In the genomic region with DNA sequence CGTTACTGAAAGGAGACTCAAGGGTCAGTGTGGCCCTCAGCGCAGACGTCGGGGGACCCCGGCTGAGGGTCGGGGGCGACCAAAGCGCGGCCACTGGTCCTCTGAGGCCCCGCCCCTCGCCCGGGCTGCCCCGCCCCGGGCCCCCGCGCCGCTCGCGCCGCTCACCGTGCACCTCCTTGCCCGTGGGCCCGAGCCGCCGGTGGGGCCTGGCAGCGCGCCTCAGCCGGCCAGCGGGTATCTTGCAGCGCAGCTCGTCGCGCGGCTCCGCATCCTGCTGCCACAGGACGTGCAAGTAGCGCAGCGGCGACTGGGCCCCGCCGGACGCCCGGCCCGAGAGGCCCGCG, we compare ENCODE assay signal across 8 cellular contexts. TPM values are rescaled to one million over a fixed set of nuclear protein-coding genes. Genes with fewer than 3 reads are reported as not detected.
DNase-seq lines count a peak whose midpoint lies in the region; ATAC-seq, FAIRE-seq and TF ChIP-seq lines count a peak whose summit lies in the region.

No MANE protein-coding gene starts in this region.

- peak overlapping the region; percentile 86 for H3K9ac ChIP-seq in HepG2 (ENCODE audit: insufficient read depth, low read depth, low read length)

- no peak for FAIRE-seq in HepG2 (lab: Jason Lieb, UNC)

- H4K20me1 ChIP-seq in HepG2 (ENCODE audit: insufficient read depth, low read length): no peaks in the 10 kb centered on the region

- intact Hi-C loops in MCF 10A (cut with micrococcal nuclease): no loop called here
- intact Hi-C loops in HepG2 (cut with micrococcal nuclease; ENCODE audit: unreplicated experiment): no loop called here

- no peak overlapping the region for H3K27ac Mint-ChIP-seq in MCF 10A (ENCODE audit: low read depth, unreplicated experiment)

- H3K9me3 ChIP-seq in HepG2 (ENCODE audit: low read length): no peaks in the 10 kb centered on the region

- peaks cover 5 to 8% of the 10 kb centered on the region in 2 experiments for H3K36me3 ChIP-seq in HepG2 (replicated peaks in 1 of 2; ENCODE audit: control insufficient read depth in 1 of 2, insufficient read depth in 2 of 2, low read length in 2 of 2)

- peaks cover 5% of the 10 kb centered on the region for H3K4me1 Mint-ChIP-seq in MCF 10A (ENCODE audit: insufficient read depth, unreplicated experiment)

- H3K4me2 ChIP-seq in HepG2 (ENCODE audit: low read depth, low read length): peak overlapping the region; percentile 84

- CTCF ChIA-PET in RWPE1 (lab: Yijun Ruan, JAX): interaction anchor here (1.1 kb wide), 1 partner anchor 27 kb away, joined by 4 read pairs; no protein-coding TSS in a partner anchor
- CTCF ChIA-PET in MCF 10A (lab: Yijun Ruan, JAX): interaction anchor here (0.6 to 2.1 kb wide), 7 partner anchors 11 to 201 kb away, joined by 3 to 9 read pairs (median 5); a partner anchor contains a TSS
- CTCF ChIA-PET in HepG2 (lab: Yijun Ruan, JAX; ENCODE audit: low intra/inter-chr PET ratio, low total read pairs): no interaction called here

- no TSS peak for BruUV-seq in MCF 10A (replicated peaks; lab: Mats Ljungman, UMichigan)
- no TSS peak for BruUV-seq in HepG2 (replicated peaks; lab: Mats Ljungman, UMichigan)

- peak; percentile 47 for DNase-seq in NK-92 treated with Interleukin-12 subunit alpha and Interleukin-12 subunit beta, amount 100 ng/mL, for 24 hours (lab: John Stamatoyannopoulos, UW)
- DNase-seq in NK-92 (lab: John Stamatoyannopoulos, UW; ENCODE audit: unreplicated experiment) (no peak), RWPE1 (ENCODE audit: low spot score) (peak; percentile 25), MCF 10A (ENCODE audit: unreplicated experiment) (peak; percentile 17), HepG2 (ENCODE audit: low spot score) (no peak), G401 (ENCODE audit: low spot score) (no peak)
- peak; percentile 24 for DNase-seq in stimulated activated CD8-positive, alpha-beta memory T cell treated with anti-CD3 and anti-CD28 coated beads, Interleukin-15, amount 100 ng/mL, for 24 hours (ENCODE audit: low read depth)

- TF ChIP-seq RAD21 in HepG2 (CRISPR knock-in tag; IDR thresholded peaks at IDR 0.05): no peak

- H3K27me3 Mint-ChIP-seq in MCF 10A (ENCODE audit: insufficient read depth, unreplicated experiment): no peaks in the 10 kb centered on the region

- TF ChIP-seq EP300 in HepG2 (IDR thresholded peaks at IDR 0.05; ENCODE audit: low read depth in 2 of 2, low read length in 2 of 2) (no peak), HepG2 (CRISPR knock-in tag; IDR thresholded peaks at IDR 0.05; ENCODE audit: borderline replicate concordance) (no peak)

- peak overlapping the region; percentile 84 to 91 (median 87) for H3K4me3 ChIP-seq in HepG2 (replicated peaks in 1 of 3; ENCODE audit: insufficient read depth in 1 of 3, low read depth in 2 of 3, low read length in 3 of 3)

- no peak; a peak in 2 of 4 replicates for TF ChIP-seq POLR2A in HepG2 (IDR thresholded peaks at IDR 0.05; ENCODE audit: insufficient read depth in 1 of 2, low read depth in 2 of 2, low read length in 2 of 2)

- peaks cover 41% of the 10 kb centered on the region for H3K36me3 Mint-ChIP-seq in MCF 10A (ENCODE audit: insufficient read depth, unreplicated experiment)

- peaks cover 41% of the 10 kb centered on the region for H3K4me1 ChIP-seq in HepG2 (ENCODE audit: insufficient read depth, low read length)

- H3K9me3 Mint-ChIP-seq in MCF 10A (ENCODE audit: unreplicated experiment): no peaks in the 10 kb centered on the region

- TF ChIP-seq CTCF in RWPE1 (conservative IDR thresholded peaks at IDR 0.05; ENCODE audit: low read depth) (no peak), MCF 10A (IDR thresholded peaks at IDR 0.05; ENCODE audit: unreplicated experiment) (no peak), HepG2 (CRISPR knock-in tag; IDR thresholded peaks at IDR 0.05) (no peak)

- POLR2A ChIA-PET in RWPE1 (lab: Yijun Ruan, JAX; ENCODE audit: low non-redundant PET) (interaction anchor here (0.5 to 0.6 kb wide), 2 partner anchors 89 to 97 kb away, joined by 3 read pairs; no protein-coding TSS in a partner anchor), MCF 10A (lab: Yijun Ruan, JAX) (interaction anchor here (0.6 to 3.6 kb wide), 23 partner anchors 9 to 690 kb away, joined by 3 to 39 read pairs (median 4); a partner anchor contains a TSS), HepG2 (lab: Yijun Ruan, JAX) (interaction anchor here (0.6 to 4.8 kb wide), 25 partner anchors 9 to 298 kb away, joined by 3 to 59 read pairs (median 5); a partner anchor contains a TSS)

- peak overlapping the region; percentile 82 for H3K4me3 Mint-ChIP-seq in MCF 10A (ENCODE audit: unreplicated experiment)

- H3K27me3 ChIP-seq in HepG2 (ENCODE audit: control insufficient read depth in 1 of 2, insufficient read depth in 2 of 2, low read length in 2 of 2): no peaks in the 10 kb centered on the region

- peaks cover 31% of the 10 kb centered on the region for H3K79me2 ChIP-seq in HepG2 (ENCODE audit: insufficient read depth, low read length)

- WGBS in HepG2 (ENCODE audit: low lambda C conversion rate): 3% methylated on average over 8 of the region's 46 CpGs

- ATAC-seq in HG02885 (IDR thresholded peaks at IDR 0.05; ENCODE audit: poor library complexity, unreplicated experiment) (peak; percentile 41), HepG2 (peak; percentile 62)

- H2AFZ ChIP-seq in HepG2 (ENCODE audit: low read length): no peak overlapping the region

- in situ Hi-C loops in HepG2 (cut with HindIII; ENCODE audit: extremely low pct_ligation_motif_present, low pct_unique_long_range_greater_than_20kb): no loop called here
- in situ Hi-C loops in G401 (cut with HindIII; ENCODE audit: low sequenced_read_pairs): no loop called here

- H3K27ac ChIP-seq in RWPE1 (peak overlapping the region; percentile 96), HepG2 (ENCODE audit: extremely low read length, insufficient read depth, low read length) (peak overlapping the region; percentile 85)

RNA-seq across cellular contexts. Expression of a gene that starts 0.4 kb away (rescaled TPM):
- total RNA-seq in MCF 10A (2022) (26.0 and 26.7 TPM in 2 replicates), HepG2 (2016; rRNA removed; fragmentation: Illumina TruSeq; extraction: Trizol) (31.9 and 33.6 TPM in 2 replicates)
- total RNA-seq in HepG2 (2016; cell fraction: cytosol; rRNA removed; fragmentation: Illumina TruSeq; extraction: Trizol; ENCODE audit: low read depth): 14.6 and 15.2 TPM in 2 replicates
- 27.3 and 32.7 TPM in 2 replicates for total RNA-seq in HepG2 (2016; cell fraction: insoluble cytoplasmic fraction; rRNA removed; fragmentation: Illumina TruSeq; extraction: Trizol)
- total RNA-seq in HepG2 (2016; cell fraction: membrane; rRNA removed; fragmentation: Illumina TruSeq; extraction: Trizol): 29.4 and 34.6 TPM in 2 replicates
- 20.7 and 24.5 TPM in 2 replicates for total RNA-seq in HepG2 (2016; cell fraction: nucleus; rRNA removed; fragmentation: Illumina TruSeq; extraction: Trizol)
- 28.5 and 33.1 TPM in 2 replicates for polyA plus RNA-seq in HepG2 (2011; rRNA removed)
- 17.8 and 30.6 TPM in 2 replicates for polyA plus RNA-seq in HepG2 (2011; cell fraction: cytosol; rRNA removed)
- 64.2 and 84.7 TPM in 2 replicates for polyA plus RNA-seq in HepG2 (2011; cell fraction: nucleus; rRNA removed)
- 14.5 and 14.8 TPM in 2 replicates for polyA plus RNA-seq in HepG2 (2012)
- polyA plus RNA-seq in HepG2 (2016; cell fraction: cytosol; fragmentation: Illumina TruSeq; extraction: Trizol; ENCODE audit: low read depth): 12.7 and 16.5 TPM in 2 replicates
- polyA plus RNA-seq in HepG2 (2016; cell fraction: insoluble cytoplasmic fraction; fragmentation: Illumina TruSeq; extraction: Trizol; ENCODE audit: low read depth): 32.6 and 37.8 TPM in 2 replicates
- polyA plus RNA-seq in HepG2 (2016; cell fraction: membrane; fragmentation: Illumina TruSeq; extraction: Trizol; ENCODE audit: low read depth): 25.4 and 26.8 TPM in 2 replicates
- polyA plus RNA-seq in HepG2 (2016; cell fraction: nucleus; fragmentation: Illumina TruSeq; extraction: Trizol; ENCODE audit: insufficient read depth, low read depth): 46.2 and 51.6 TPM in 2 replicates
- polyA minus RNA-seq in HepG2 (2011; rRNA and poly(A)+ RNA removed; ENCODE audit: low replicate concordance): 44.8 and 54.2 TPM in 2 replicates
- 12.0 and 15.7 TPM in 2 replicates for polyA minus RNA-seq in HepG2 (2011; cell fraction: cytosol; rRNA and poly(A)+ RNA removed)
- 13.5 and 14.0 TPM in 2 replicates for polyA minus RNA-seq in HepG2 (2011; cell fraction: nucleus; rRNA and poly(A)+ RNA removed)
- 41.7 and 46.3 TPM in 2 replicates for total RNA-seq in G401 (2014; rRNA removed; shearing (Covaris generic))

RNA-seq across cellular contexts. Expression of a gene that starts 5.5 kb away (rescaled TPM):
- total RNA-seq in MCF 10A (2022) (395 and 505 TPM in 2 replicates), HepG2 (2016; rRNA removed; fragmentation: Illumina TruSeq; extraction: Trizol) (514 and 695 TPM in 2 replicates)
- 243 and 303 TPM in 2 replicates for total RNA-seq in HepG2 (2016; cell fraction: cytosol; rRNA removed; fragmentation: Illumina TruSeq; extraction: Trizol; ENCODE audit: low read depth)
- total RNA-seq in HepG2 (2016; cell fraction: insoluble cytoplasmic fraction; rRNA removed; fragmentation: Illumina TruSeq; extraction: Trizol): 490 and 695 TPM in 2 replicates
- total RNA-seq in HepG2 (2016; cell fraction: membrane; rRNA removed; fragmentation: Illumina TruSeq; extraction: Trizol): 762 and 870 TPM in 2 replicates
- total RNA-seq in HepG2 (2016; cell fraction: nucleus; rRNA removed; fragmentation: Illumina TruSeq; extraction: Trizol): 260 and 289 TPM in 2 replicates
- polyA plus RNA-seq in HepG2 (2011; rRNA removed): 731 and 793 TPM in 2 replicates
- polyA plus RNA-seq in HepG2 (2011; cell fraction: cytosol; rRNA removed): 709 and 837 TPM in 2 replicates
- polyA plus RNA-seq in HepG2 (2011; cell fraction: nucleus; rRNA removed): 198 TPM in 2 replicates
- 793 and 993 TPM in 2 replicates for polyA plus RNA-seq in HepG2 (2012)
- polyA plus RNA-seq in HepG2 (2016; cell fraction: cytosol; fragmentation: Illumina TruSeq; extraction: Trizol; ENCODE audit: low read depth): 256 and 328 TPM in 2 replicates
- 558 and 645 TPM in 2 replicates for polyA plus RNA-seq in HepG2 (2016; cell fraction: insoluble cytoplasmic fraction; fragmentation: Illumina TruSeq; extraction: Trizol; ENCODE audit: low read depth)
- 640 and 832 TPM in 2 replicates for polyA plus RNA-seq in HepG2 (2016; cell fraction: membrane; fragmentation: Illumina TruSeq; extraction: Trizol; ENCODE audit: low read depth)
- polyA plus RNA-seq in HepG2 (2016; cell fraction: nucleus; fragmentation: Illumina TruSeq; extraction: Trizol; ENCODE audit: insufficient read depth, low read depth): 328 and 345 TPM in 2 replicates
- 689 and 781 TPM in 2 replicates for polyA minus RNA-seq in HepG2 (2011; rRNA and poly(A)+ RNA removed; ENCODE audit: low replicate concordance)
- 221 and 268 TPM in 2 replicates for polyA minus RNA-seq in HepG2 (2011; cell fraction: cytosol; rRNA and poly(A)+ RNA removed)
- 133 and 175 TPM in 2 replicates for polyA minus RNA-seq in HepG2 (2011; cell fraction: nucleus; rRNA and poly(A)+ RNA removed)
- total RNA-seq in G401 (2014; rRNA removed; shearing (Covaris generic)): 595 and 685 TPM in 2 replicates

RNA-seq across cellular contexts. Expression of a gene that starts 20.5 kb away (rescaled TPM):
- total RNA-seq in MCF 10A (2022) (0.26 and 0.27 TPM in 2 replicates), HepG2 (2016; rRNA removed; fragmentation: Illumina TruSeq; extraction: Trizol) (not detected in 2 replicates)
- not detected in 2 replicates for total RNA-seq in HepG2 (2016; cell fraction: cytosol; rRNA removed; fragmentation: Illumina TruSeq; extraction: Trizol; ENCODE audit: low read depth)
- total RNA-seq in HepG2 (2016; cell fraction: insoluble cytoplasmic fraction; rRNA removed; fragmentation: Illumina TruSeq; extraction: Trizol): 0.15 TPM in 1 of 2 replicates, not detected in the other
- not detected in 2 replicates for total RNA-seq in HepG2 (2016; cell fraction: membrane; rRNA removed; fragmentation: Illumina TruSeq; extraction: Trizol)
- not detected in 2 replicates for total RNA-seq in HepG2 (2016; cell fraction: nucleus; rRNA removed; fragmentation: Illumina TruSeq; extraction: Trizol)
- polyA plus RNA-seq in HepG2 (2011; rRNA removed): 0.05 and 0.13 TPM in 2 replicates
- polyA plus RNA-seq in HepG2 (2011; cell fraction: cytosol; rRNA removed): 0.06 and 0.12 TPM in 2 replicates
- 1.1 and 1.7 TPM in 2 replicates for polyA plus RNA-seq in HepG2 (2011; cell fraction: nucleus; rRNA removed)
- polyA plus RNA-seq in HepG2 (2012): not detected in 2 replicates
- polyA plus RNA-seq in HepG2 (2016; cell fraction: cytosol; fragmentation: Illumina TruSeq; extraction: Trizol; ENCODE audit: low read depth): 0.11 TPM in 1 of 2 replicates, not detected in the other
- not detected in 2 replicates for polyA plus RNA-seq in HepG2 (2016; cell fraction: insoluble cytoplasmic fraction; fragmentation: Illumina TruSeq; extraction: Trizol; ENCODE audit: low read depth)
- polyA plus RNA-seq in HepG2 (2016; cell fraction: membrane; fragmentation: Illumina TruSeq; extraction: Trizol; ENCODE audit: low read depth): not detected in 2 replicates
- polyA plus RNA-seq in HepG2 (2016; cell fraction: nucleus; fragmentation: Illumina TruSeq; extraction: Trizol; ENCODE audit: insufficient read depth, low read depth): not detected in 2 replicates
- 1.8 TPM in 1 of 2 replicates, not detected in the other for polyA minus RNA-seq in HepG2 (2011; rRNA and poly(A)+ RNA removed; ENCODE audit: low replicate concordance)
- polyA minus RNA-seq in HepG2 (2011; cell fraction: cytosol; rRNA and poly(A)+ RNA removed): not detected in 2 replicates
- polyA minus RNA-seq in HepG2 (2011; cell fraction: nucleus; rRNA and poly(A)+ RNA removed): 0.77 TPM in 1 of 2 replicates, not detected in the other
- not detected in 2 replicates for total RNA-seq in G401 (2014; rRNA removed; shearing (Covaris generic))

RNA-seq across cellular contexts. Expression of a gene that starts 36.0 kb away (rescaled TPM):
- total RNA-seq in MCF 10A (2022) (21.5 and 32.8 TPM in 2 replicates), HepG2 (2016; rRNA removed; fragmentation: Illumina TruSeq; extraction: Trizol) (50.3 and 56.8 TPM in 2 replicates)
- total RNA-seq in HepG2 (2016; cell fraction: cytosol; rRNA removed; fragmentation: Illumina TruSeq; extraction: Trizol; ENCODE audit: low read depth): 23.1 and 31.8 TPM in 2 replicates
- total RNA-seq in HepG2 (2016; cell fraction: insoluble cytoplasmic fraction; rRNA removed; fragmentation: Illumina TruSeq; extraction: Trizol): 52.6 and 58.0 TPM in 2 replicates
- total RNA-seq in HepG2 (2016; cell fraction: membrane; rRNA removed; fragmentation: Illumina TruSeq; extraction: Trizol): 32.9 and 38.6 TPM in 2 replicates
- total RNA-seq in HepG2 (2016; cell fraction: nucleus; rRNA removed; fragmentation: Illumina TruSeq; extraction: Trizol): 22.7 and 25.7 TPM in 2 replicates
- 24.6 and 28.0 TPM in 2 replicates for polyA plus RNA-seq in HepG2 (2011; rRNA removed)
- 15.8 and 37.3 TPM in 2 replicates for polyA plus RNA-seq in HepG2 (2011; cell fraction: cytosol; rRNA removed)
- 35.2 and 54.6 TPM in 2 replicates for polyA plus RNA-seq in HepG2 (2011; cell fraction: nucleus; rRNA removed)
- polyA plus RNA-seq in HepG2 (2012): 10.3 and 20.4 TPM in 2 replicates
- 22.8 and 31.3 TPM in 2 replicates for polyA plus RNA-seq in HepG2 (2016; cell fraction: cytosol; fragmentation: Illumina TruSeq; extraction: Trizol; ENCODE audit: low read depth)
- polyA plus RNA-seq in HepG2 (2016; cell fraction: insoluble cytoplasmic fraction; fragmentation: Illumina TruSeq; extraction: Trizol; ENCODE audit: low read depth): 55.4 and 57.3 TPM in 2 replicates
- 28.0 and 32.8 TPM in 2 replicates for polyA plus RNA-seq in HepG2 (2016; cell fraction: membrane; fragmentation: Illumina TruSeq; extraction: Trizol; ENCODE audit: low read depth)
- 37.4 and 40.9 TPM in 2 replicates for polyA plus RNA-seq in HepG2 (2016; cell fraction: nucleus; fragmentation: Illumina TruSeq; extraction: Trizol; ENCODE audit: insufficient read depth, low read depth)
- 8.3 and 44.9 TPM in 2 replicates for polyA minus RNA-seq in HepG2 (2011; rRNA and poly(A)+ RNA removed; ENCODE audit: low replicate concordance)
- polyA minus RNA-seq in HepG2 (2011; cell fraction: cytosol; rRNA and poly(A)+ RNA removed): 21.9 and 27.6 TPM in 2 replicates
- 18.2 TPM in 2 replicates for polyA minus RNA-seq in HepG2 (2011; cell fraction: nucleus; rRNA and poly(A)+ RNA removed)
- total RNA-seq in G401 (2014; rRNA removed; shearing (Covaris generic)): 35.6 and 44.6 TPM in 2 replicates

Comparison
In these comparisons a context has a peak if more than half of its experiments do, and no peak if none do; other contexts are left out.
1. DNase-seq: peak in NK-92 treated with Interleukin-12 subunit alpha and Interleukin-12 subunit beta, amount 100 ng/mL, for 24 hours (single experiment), RWPE1 (single experiment), MCF 10A (single experiment) and stimulated activated CD8-positive, alpha-beta memory T cell treated with anti-CD3 and anti-CD28 coated beads, Interleukin-15, amount 100 ng/mL, for 24 hours (single experiment); none in NK-92 (single experiment), HepG2 (single experiment) and G401 (single experiment).